In genomic region chr18:12287131-12287681, GRCh38 we compare ENCODE assay signal across 12 cellular contexts. TPM values are rescaled to one million over a fixed set of nuclear protein-coding genes. Genes with fewer than 3 reads are reported as not detected.
DNase-seq lines count a peak whose midpoint lies in the region; ATAC-seq and TF ChIP-seq lines count a peak whose summit lies in the region.
"Had no signal": no experiment of that assay in that cellular context is flagged by ENCODE, and none has a peak within 500 bp of the region (broad histone marks: within the 10 kb centered on the region; RNA-seq: fewer than 3 reads in every experiment).

No MANE protein-coding gene starts in this region.

- H3K9me3 Mint-ChIP-seq in CD14-positive monocyte: peaks cover 0 to 11% (median 3%) of the 10 kb centered on the region in 7 donors
- H3K9me3 Mint-ChIP-seq: stimulated activated memory B cell treated with anti-CD40 and anti-IgM and Interleukin-4, amounts not matched to agents 10 μg/mL and 1 μg/mL and 100 μg/mL, for 72 hours had no signal

- peaks cover 13% of the 10 kb centered on the region for H3K4me1 Mint-ChIP-seq in CD14-positive monocyte

- H3K27me3 Mint-ChIP-seq in CD14-positive monocyte (ENCODE audit: low read depth in 3 of 3): peaks cover 40 to 61% (median 45%) of the 10 kb centered on the region in 3 donors

- no peaks in the 10 kb centered on the region for H3K36me3 ChIP-seq in heart right ventricle
- H3K36me3 ChIP-seq: neutrophil had no signal

- H3K27ac ChIP-seq in heart right ventricle: peak overlapping the region in 7 of 10 donors; percentile 44 to 86 (median 79)
- H3K27ac ChIP-seq: C4-2B, neutrophil had no signal

- WGBS in heart right ventricle, 2 donors: 35 to 44% methylated on average over 37 of the region's 37 CpGs

- H3K27me3 ChIP-seq in heart right ventricle: peaks cover 0 to 43% (median 4%) of the 10 kb centered on the region in 7 donors

- POLR2A ChIA-PET in AG04449 (lab: Yijun Ruan, JAX): interaction anchor here (1.0 to 4.3 kb wide), 7 partner anchors 8 to 333 kb away, joined by 3 to 69 read pairs (median 7); partner anchors contain the start of gene TUBB6

- H3K9me3 ChIP-seq in heart right ventricle: no peaks in the 10 kb centered on the region
- H3K9me3 ChIP-seq: neutrophil had no signal

- CTCF ChIA-PET in AG04449 (lab: Yijun Ruan, JAX): interaction anchor here (1.1 to 5.2 kb wide), 8 partner anchors 8 to 90 kb away, joined by 3 to 27 read pairs (median 8); partner anchors contain the start of genes AFG3L2 and TUBB6

- H3K36me3 Mint-ChIP-seq in CD14-positive monocyte: peaks cover 0 to 4% of the 10 kb centered on the region in 2 donors
- H3K36me3 Mint-ChIP-seq: stimulated activated memory B cell treated with anti-CD40 and anti-IgM and Interleukin-4, amounts not matched to agents 10 μg/mL and 1 μg/mL and 100 μg/mL, for 72 hours had no signal

- peak overlapping the region; percentile 60 for H3K4me3 ChIP-seq in AG04449 (ENCODE audit: low read depth, low read length)
- peak overlapping the region; percentile 28 to 59 (median 48) for H3K4me3 ChIP-seq in heart right ventricle

- peak overlapping the region in 1 of 2 donors; percentile 91 for H3K4me3 Mint-ChIP-seq in CD14-positive monocyte

- TF ChIP-seq CTCF in AG04449 (IDR thresholded peaks at IDR 0.05; ENCODE audit: insufficient read depth, low read length, missing control alignments) (no peak), heart right ventricle (IDR thresholded peaks at IDR 0.05) (no peak), omental fat pad (IDR thresholded peaks at IDR 0.05) (no peak), CD14-positive monocyte (IDR thresholded peaks at IDR 0.05) (no peak)

- no peak for DNase-seq in AG04449 (ENCODE audit: low read depth, low spot score)
- DNase-seq in SW480 (ENCODE audit: low spot score): peak; percentile 42
- no peak for DNase-seq in heart right ventricle
- no peak for DNase-seq in omental fat pad (ENCODE audit: low spot score)
- no peak for DNase-seq in CD14-positive monocyte (ENCODE audit: low spot score)
- DNase-seq in HuH-7 (ENCODE audit: low spot score): no peak
- no peak for DNase-seq in NK-92 treated with Interleukin-12 subunit alpha and Interleukin-12 subunit beta, amount 100 ng/mL, for 24 hours (lab: John Stamatoyannopoulos, UW)
- DNase-seq in SK-N-DZ (ENCODE audit: low spot score): no peak
- DNase-seq: NCI-H2081 had no signal

- intact Hi-C loops in heart right ventricle (cut with DNase I): no loop called here
- intact Hi-C loops in CD14-positive monocyte (cut with micrococcal nuclease): no loop called here

- ATAC-seq in heart right ventricle (peak; percentile 5 to 58 (median 39)), omental fat pad (ENCODE audit: low FRiP score) (peak; percentile 31)
- ATAC-seq: stimulated activated memory B cell treated with anti-CD40 and anti-IgM and Interleukin-4, amounts not matched to agents 10 μg/mL and 1 μg/mL and 100 μg/mL, for 72 hours had no signal

- peaks cover 2 to 33% (median 18%) of the 10 kb centered on the region in 9 donors for H3K4me1 ChIP-seq in heart right ventricle

- no peak overlapping the region for H3K27ac Mint-ChIP-seq in CD14-positive monocyte
- H3K27ac Mint-ChIP-seq: stimulated activated memory B cell treated with anti-CD40 and anti-IgM and Interleukin-4, amounts not matched to agents 10 μg/mL and 1 μg/mL and 100 μg/mL, for 72 hours had no signal

RNA-seq across cellular contexts. Expression of gene TUBB6, which starts 20.8 kb away (rescaled TPM):
- 100 to 1,000 TPM in 4 of 10 donors, 10 to 100 TPM in 6; 62.8 to 216 (median 92.1) TPM for total RNA-seq in heart right ventricle
- 100 to 1,000 TPM in 1 of 2 donors, 10 to 100 TPM in 1; 61.9 to 602 TPM for polyA plus RNA-seq in heart right ventricle
- total RNA-seq in omental fat pad: 100 to 1,000 TPM; 316 to 921 (median 720) TPM
- 10 to 100 TPM; 15.8 to 27.6 TPM for polyA plus RNA-seq in CD14-positive monocyte
- 67.3 and 69.0 TPM in 2 replicates for polyA plus RNA-seq in SK-N-DZ (2014; cell fraction: cytosol; rRNA removed)
- 29.0 and 31.2 TPM in 2 replicates for polyA plus RNA-seq in SK-N-DZ (2014; cell fraction: nucleus; rRNA removed)

RNA-seq across cellular contexts. Expression of gene CIDEA, which starts 33.0 kb away (rescaled TPM):
- total RNA-seq in heart right ventricle (1 to 10 TPM in 4 of 10 donors, under 1 TPM in 4, not detected in 2; 0.37 to 6.8 (median 1.4) TPM), omental fat pad (100 to 1,000 TPM; 132 to 584 (median 435) TPM)
- polyA plus RNA-seq in heart right ventricle (1 to 10 TPM in 1 of 2 donors, under 1 TPM in 1; 0.59 to 2.0 TPM), CD14-positive monocyte (not detected)
- not detected in 2 replicates for polyA plus RNA-seq in SK-N-DZ (2014; cell fraction: cytosol; rRNA removed)
- not detected in 2 replicates for polyA plus RNA-seq in SK-N-DZ (2014; cell fraction: nucleus; rRNA removed)

Comparison
In these comparisons a context has a peak if more than half of its experiments do, and no peak if none do; other contexts are left out.
1. RNA of gene CIDEA, which starts 33.0 kb away (total RNA-seq): 132 to 584 TPM in omental fat pad; 0.37 to 6.8 TPM in heart right ventricle; every median in the first group is over 10 times any median in the second.